Comparison of ENCODE assay signal across 8 cellular contexts in the genomic region with DNA sequence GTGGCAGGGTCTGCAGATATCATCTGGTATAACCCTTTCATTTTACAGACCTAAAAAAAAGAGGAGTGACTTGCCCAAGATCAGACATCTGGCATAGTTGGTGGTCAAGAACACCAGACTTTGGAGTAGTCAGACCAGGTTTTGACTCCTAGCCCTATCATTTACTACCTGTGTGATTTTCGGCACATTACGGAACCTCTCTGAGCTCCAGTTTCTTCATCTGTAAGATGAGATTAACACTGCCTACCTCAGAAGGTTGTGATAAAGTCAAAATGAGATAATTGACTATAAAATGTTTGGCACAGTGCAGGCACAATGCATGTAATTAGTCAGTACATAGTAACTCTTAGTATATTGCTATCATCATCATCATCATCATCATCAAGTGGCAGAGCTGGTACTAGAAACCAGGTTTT. TPM values are rescaled to one million over a fixed set of nuclear protein-coding genes. Genes with fewer than 3 reads are reported as not detected.
A peak's percentile ranks its signal among the peaks of the same experiment; 100 is the strongest.
DNase-seq lines count a peak whose midpoint lies in the region; ATAC-seq and TF ChIP-seq lines count a peak whose summit lies in the region.

No MANE protein-coding gene starts in this region.

- CTCF ChIA-PET in activated B cell treated with CpG ODN at 0.5 μM for 24 hours (lab: Charles Lee) = interaction anchor here (1.2 kb wide), 1 partner anchor 67 kb away, joined by 3 read pairs; no protein-coding TSS in a partner anchor

- WGBS in smooth muscle cell (ENCODE audit: low lambda C conversion rate) = 95% methylated on average over 2 of the region's 2 CpGs

- H3K9me3 Mint-ChIP-seq in activated naive CD4-positive, alpha-beta T cell treated with anti-CD3 and anti-CD28 coated beads, Interleukin-2, amount 50 U/mL, for 24 hours = no peaks in the 10 kb centered on the region
- H3K9me3 Mint-ChIP-seq in activated B cell treated with CpG ODN at 0.5 μM for 24 hours = no peaks in the 10 kb centered on the region

- POLR2A ChIA-PET in activated B cell treated with CpG ODN at 0.5 μM for 24 hours (lab: Charles Lee) = interaction anchor here (0.7 kb wide), 1 partner anchor 146 kb away, joined by 3 read pairs; no protein-coding TSS in a partner anchor

- H4K20me1 ChIP-seq in smooth muscle cell (ENCODE audit: low read depth) = no peaks in the 10 kb centered on the region

- H3K27me3 Mint-ChIP-seq in activated naive CD4-positive, alpha-beta T cell treated with anti-CD3 and anti-CD28 coated beads, Interleukin-2, amount 50 U/mL, for 24 hours = peaks cover 4% of the 10 kb centered on the region
- H3K27me3 Mint-ChIP-seq in activated B cell treated with CpG ODN at 0.5 μM for 24 hours = peaks cover 22% of the 10 kb centered on the region

- TF ChIP-seq CTCF in activated B cell treated with CpG ODN at 0.5 μM for 24 hours (IDR thresholded peaks at IDR 0.05) = no peak
- no peak for TF ChIP-seq CTCF in foreskin fibroblast (IDR thresholded peaks at IDR 0.05; ENCODE audit: low read depth, low read length)
- TF ChIP-seq CTCF in smooth muscle cell (IDR thresholded peaks at IDR 0.05; ENCODE audit: borderline replicate concordance, insufficient read depth, poor library complexity, severe bottlenecking) = no peak

- H3K4me1 ChIP-seq in smooth muscle cell (ENCODE audit: low read depth) = peaks cover 10% of the 10 kb centered on the region

- H3K27ac Mint-ChIP-seq in activated naive CD4-positive, alpha-beta T cell treated with anti-CD3 and anti-CD28 coated beads, Interleukin-2, amount 50 U/mL, for 24 hours = peak overlapping the region; percentile 52
- H3K27ac Mint-ChIP-seq in activated B cell treated with CpG ODN at 0.5 μM for 24 hours = no peak overlapping the region

- H3K27me3 ChIP-seq in smooth muscle cell (ENCODE audit: low read depth) = peaks cover 24% of the 10 kb centered on the region

- no peak for ATAC-seq in activated B cell treated with CpG ODN at 0.5 μM for 24 hours (ENCODE audit: low read depth)

- no peak for DNase-seq in activated naive CD4-positive, alpha-beta T cell treated with Interleukin-2 at 50 U/mL for 16 hours
- no peak for DNase-seq in activated B cell treated with CpG ODN at 0.5 μM for 24 hours
- no peak for DNase-seq in foreskin fibroblast
- DNase-seq in smooth muscle cell (lab: John Stamatoyannopoulos, UW; ENCODE audit: unreplicated experiment) = no peak
- DNase-seq in epidermal melanocyte (ENCODE audit: insufficient read length, low spot score) = no peak
- DNase-seq in anterior cingulate cortex (lab: John Stamatoyannopoulos, UW) = no peak
- no peak for DNase-seq in MV-4-11 (lab: John Stamatoyannopoulos, UW)

- H3K27ac ChIP-seq in smooth muscle cell (ENCODE audit: low read depth) = no peak overlapping the region

- H3K9ac ChIP-seq in smooth muscle cell (ENCODE audit: low read depth) = no peak overlapping the region

- H3K4me3 ChIP-seq in foreskin fibroblast (ENCODE audit: low read depth in 1 of 2, low read length in 2 of 2) (peak overlapping the region; percentile 76 to 83), smooth muscle cell (peak overlapping the region; percentile 77)

- intact Hi-C loops in activated B cell treated with CpG ODN at 0.5 μM for 24 hours (cut with micrococcal nuclease) = loop anchor here (2.0 kb wide), 1 partner anchor 67 kb away; a partner anchor contains a TSS

- H3F3A ChIP-seq in smooth muscle cell (ENCODE audit: low read depth) = no peaks in the 10 kb centered on the region

- no peaks in the 10 kb centered on the region for H3K9me3 ChIP-seq in smooth muscle cell (replicated peaks; ENCODE audit: low read depth)

- H3K4me3 Mint-ChIP-seq in activated naive CD4-positive, alpha-beta T cell treated with anti-CD3 and anti-CD28 coated beads, Interleukin-2, amount 50 U/mL, for 24 hours = peak overlapping the region; percentile 95
- peak overlapping the region; percentile 91 for H3K4me3 Mint-ChIP-seq in activated B cell treated with CpG ODN at 0.5 μM for 24 hours

- H3K79me2 ChIP-seq in smooth muscle cell (ENCODE audit: low read depth) = no peaks in the 10 kb centered on the region

- H3K4me1 Mint-ChIP-seq in activated naive CD4-positive, alpha-beta T cell treated with anti-CD3 and anti-CD28 coated beads, Interleukin-2, amount 50 U/mL, for 24 hours = peaks cover 38% of the 10 kb centered on the region
- peaks cover 14% of the 10 kb centered on the region for H3K4me1 Mint-ChIP-seq in activated B cell treated with CpG ODN at 0.5 μM for 24 hours

- H3K36me3 ChIP-seq in smooth muscle cell (ENCODE audit: low read depth) = no peaks in the 10 kb centered on the region

- peak overlapping the region; percentile 100 for H3K4me2 ChIP-seq in smooth muscle cell

- peaks cover 17% of the 10 kb centered on the region for H3K36me3 Mint-ChIP-seq in activated naive CD4-positive, alpha-beta T cell treated with anti-CD3 and anti-CD28 coated beads, Interleukin-2, amount 50 U/mL, for 24 hours
- no peaks in the 10 kb centered on the region for H3K36me3 Mint-ChIP-seq in activated B cell treated with CpG ODN at 0.5 μM for 24 hours (ENCODE audit: low read depth)

- H2AFZ ChIP-seq in smooth muscle cell (ENCODE audit: low read depth) = peak overlapping the region; percentile 96

RNA-seq across cellular contexts. Expression of a gene that starts 1.2 kb away (rescaled TPM):
- total RNA-seq in activated B cell treated with CpG ODN at 0.5 μM for 24 hours (0.20 and 0.35 TPM in 2 replicates), smooth muscle cell (1.6 and 6.9 TPM in 2 replicates)
- 0.39 and 0.57 TPM in 2 replicates for polyA plus RNA-seq in smooth muscle cell
